ENCODE assay signal across 1 cellular context in the genomic region with DNA sequence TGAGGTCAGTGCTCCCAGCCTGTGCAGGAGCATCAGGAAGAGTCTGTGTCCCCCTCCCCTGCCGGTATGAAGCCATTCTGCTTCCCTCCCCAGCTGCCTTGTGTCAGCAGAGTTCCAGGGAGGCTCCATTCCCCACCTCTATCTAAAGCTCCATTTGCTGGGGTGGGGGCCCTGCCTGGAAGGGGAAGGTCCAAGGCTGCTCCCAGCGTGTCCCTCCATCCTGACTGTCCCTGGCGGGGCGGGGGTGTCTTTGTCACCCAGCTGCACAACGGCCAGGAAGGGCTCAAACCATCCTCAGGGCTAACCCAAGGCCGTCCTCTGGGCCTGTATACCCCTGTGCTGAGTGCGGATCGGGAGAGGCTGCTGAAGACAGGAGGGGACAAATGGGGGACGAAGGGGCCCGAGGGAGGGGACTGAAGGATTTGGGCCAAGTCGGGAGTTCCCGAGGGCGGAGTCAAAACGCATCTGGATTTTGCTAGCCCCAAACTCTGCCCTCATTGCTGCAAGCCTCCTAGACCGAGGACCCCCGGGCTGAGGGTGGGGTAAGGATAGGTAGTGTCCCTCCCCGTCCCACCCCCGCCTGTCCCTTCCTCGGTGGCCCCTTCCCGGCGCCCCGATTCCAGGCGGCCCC.
TF ChIP-seq lines count a peak whose summit lies in the region.

No MANE protein-coding gene starts in this region.

TF ChIP-seq in IMR-90, 13 proteins besides CTCF, POLR2A, EP300 and RAD21:
- TF ChIP-seq CEBPB (IDR thresholded peaks at IDR 0.05; ENCODE audit: low read depth, low read length) (no peak), MXI1 (IDR thresholded peaks at IDR 0.05; ENCODE audit: borderline replicate concordance, low read depth, low read length) (no peak)
